9 cellular contexts compared by ENCODE assay signal in genomic region chr7:10412426-10413019, GRCh38.
A peak's percentile ranks its signal among the peaks of the same experiment; 100 is the strongest.
DNase-seq lines count a peak whose midpoint lies in the region; ATAC-seq and TF ChIP-seq lines count a peak whose summit lies in the region.
"Had no signal": no experiment of that assay in that cellular context is flagged by ENCODE, and none has a peak within 500 bp of the region (broad histone marks: within the 10 kb centered on the region; RNA-seq: fewer than 3 reads in every experiment).

No MANE protein-coding gene starts in this region.

- DNase-seq in NCI-H2029 (lab: John Stamatoyannopoulos, UW) (peak; percentile 5), iPS-NIHi7 (ENCODE audit: extremely low spot score) (peak; percentile 24), upper lobe of right lung (no peak), T1000 (lab: John Stamatoyannopoulos, UW) (no peak)
- DNase-seq in activated naive CD8-positive, alpha-beta T cell treated with anti-CD3 and anti-CD28 coated beads for 36 hours, result peak; percentile 5

- H3K4me1 Mint-ChIP-seq in activated naive CD8-positive, alpha-beta T cell treated with anti-CD3 and anti-CD28 coated beads for 36 hours, result no peaks in the 10 kb centered on the region

- intact Hi-C loops in upper lobe of right lung (cut with DNase I), result no loop called here

- ATAC-seq in GM18499 (IDR thresholded peaks at IDR 0.05; ENCODE audit: insufficient read depth, unreplicated experiment) (peak; percentile 79), HG02970 (IDR thresholded peaks at IDR 0.05; ENCODE audit: low FRiP score, unreplicated experiment) (peak; percentile 88), upper lobe of right lung (peak; percentile 60)

- no peaks in the 10 kb centered on the region for H3K9me3 ChIP-seq in upper lobe of right lung
- H3K9me3 ChIP-seq: SJSA1 had no signal

- no peaks in the 10 kb centered on the region for H3K4me1 ChIP-seq in upper lobe of right lung
- H3K4me1 ChIP-seq: SJSA1 had no signal

- H3K9me3 Mint-ChIP-seq in activated naive CD8-positive, alpha-beta T cell treated with anti-CD3 and anti-CD28 coated beads for 36 hours, result no peaks in the 10 kb centered on the region

- H3K27me3 Mint-ChIP-seq in activated naive CD8-positive, alpha-beta T cell treated with anti-CD3 and anti-CD28 coated beads for 36 hours, result no peaks in the 10 kb centered on the region

- H3K27me3 ChIP-seq in upper lobe of right lung, result no peaks in the 10 kb centered on the region
- H3K27me3 ChIP-seq: SJSA1 had no signal

- no peak overlapping the region for H3K4me3 Mint-ChIP-seq in activated naive CD8-positive, alpha-beta T cell treated with anti-CD3 and anti-CD28 coated beads for 36 hours

- no peaks in the 10 kb centered on the region for H3K36me3 Mint-ChIP-seq in activated naive CD8-positive, alpha-beta T cell treated with anti-CD3 and anti-CD28 coated beads for 36 hours

- H3K27ac Mint-ChIP-seq in activated naive CD8-positive, alpha-beta T cell treated with anti-CD3 and anti-CD28 coated beads for 36 hours, result no peak overlapping the region

- no peak overlapping the region for H3K27ac ChIP-seq in C4-2B
- H3K27ac ChIP-seq in upper lobe of right lung, result no peak overlapping the region
- H3K27ac ChIP-seq: SJSA1 had no signal

- H3K36me3 ChIP-seq in upper lobe of right lung, result no peaks in the 10 kb centered on the region
- H3K36me3 ChIP-seq: SJSA1 had no signal

- peak; percentile 83 for TF ChIP-seq CTCF in C4-2B (conservative IDR thresholded peaks at IDR 0.05)
- peak; percentile 81 for TF ChIP-seq CTCF in upper lobe of right lung (IDR thresholded peaks at IDR 0.05)

- H3K4me3 ChIP-seq in upper lobe of right lung, result no peak overlapping the region
- H3K4me3 ChIP-seq: SJSA1 had no signal

Comparison
In these comparisons a context has a peak if more than half of its experiments do, and no peak if none do; other contexts are left out.
1. DNase-seq: peak in NCI-H2029 (single experiment), activated naive CD8-positive, alpha-beta T cell treated with anti-CD3 and anti-CD28 coated beads for 36 hours (single experiment) and iPS-NIHi7 (single experiment); none in upper lobe of right lung (single experiment) and T1000 (single experiment).
2. Peak in every context shown above with its lines, with median percentiles within 50 percentile points of each other: ATAC-seq.